ENCODE assay signal across 13 cellular contexts in the genomic region with DNA sequence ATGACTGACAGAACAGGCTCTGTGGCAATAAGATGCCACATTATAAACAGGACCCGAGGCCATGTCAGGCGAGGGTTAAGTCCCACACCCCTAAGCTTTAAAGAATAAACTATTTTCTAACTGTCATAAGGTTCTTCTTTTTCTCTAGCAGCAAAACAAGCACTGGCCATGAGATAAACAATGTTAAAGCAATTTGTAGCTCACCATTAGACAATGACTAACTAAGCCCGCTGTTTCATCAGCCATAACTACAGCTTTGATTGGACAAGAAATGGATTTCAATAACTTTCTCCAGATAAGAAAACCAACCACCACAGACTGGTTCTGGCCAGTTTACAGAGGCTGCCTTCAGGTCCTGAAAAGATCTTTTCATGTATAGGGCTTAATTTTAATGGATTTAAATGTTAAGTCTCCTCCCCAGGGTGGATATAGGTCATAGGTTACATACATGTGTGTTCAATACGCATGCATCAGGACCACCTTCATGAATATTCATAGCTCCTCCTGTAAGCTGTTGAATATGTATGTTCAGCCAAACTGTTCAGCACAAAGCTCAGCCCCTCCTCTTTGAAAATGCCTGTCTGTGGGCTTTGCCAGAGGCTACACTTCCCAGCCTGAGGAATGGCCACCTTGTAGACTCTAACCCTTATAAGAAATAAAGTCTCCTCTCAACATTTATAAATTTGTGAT.
"Had no signal": no experiment of that assay in that cellular context is flagged by ENCODE, and none has a peak within 500 bp of the region (broad histone marks: within the 10 kb centered on the region; RNA-seq: fewer than 3 reads in every experiment).

No MANE protein-coding gene starts in this region.

- H3K4me1 ChIP-seq: gastroesophageal sphincter, heart right ventricle had no signal

- H3K27ac Mint-ChIP-seq: effector memory CD8-positive, alpha-beta T cell; naive thymus-derived CD8-positive, alpha-beta T cell had no signal

- H3K4me1 Mint-ChIP-seq: naive thymus-derived CD8-positive, alpha-beta T cell had no signal

- H3K4me3 ChIP-seq: gastroesophageal sphincter, heart right ventricle had no signal

- DNase-seq: activated CD4-positive, alpha-beta T cell treated with anti-CD3 and anti-CD28 coated beads, Interleukin-2, amount 50 U/mL, for 1 hour; activated naive CD4-positive, alpha-beta T cell treated with Interleukin-2 at 50 U/mL for 16 hours; anterior cingulate cortex; dermis blood vessel endothelial cell; effector memory CD8-positive, alpha-beta T cell; heart right ventricle; naive thymus-derived CD8-positive, alpha-beta T cell; posterior cingulate gyrus; stimulated activated CD4-positive, alpha-beta T cell treated with anti-CD3 and anti-CD28 coated beads, Interleukin-4, amount 100 ng/mL, for 24 hours; stimulated activated naive CD8-positive, alpha-beta T cell treated with anti-CD3 and anti-CD28 coated beads, Interleukin-15, Interleukin-2, amounts not matched to agents 100 U/mL and 50 U/mL, for 24 hours; trophoblast cell had no signal

- H3K36me3 Mint-ChIP-seq: naive thymus-derived CD8-positive, alpha-beta T cell had no signal

- ATAC-seq: effector memory CD8-positive, alpha-beta T cell; gastroesophageal sphincter; heart right ventricle; naive thymus-derived CD8-positive, alpha-beta T cell; stimulated activated naive CD8-positive, alpha-beta T cell treated with anti-CD3 and anti-CD28 coated beads, Interleukin-15, Interleukin-2, amounts not matched to agents 100 U/mL and 50 U/mL, for 24 hours had no signal

- H3K4me3 Mint-ChIP-seq: effector memory CD8-positive, alpha-beta T cell; naive thymus-derived CD8-positive, alpha-beta T cell had no signal

- H3K27ac ChIP-seq: epithelial cell of prostate, gastroesophageal sphincter, heart right ventricle had no signal

- H3K36me3 ChIP-seq: gastroesophageal sphincter, heart right ventricle had no signal

- H3K9me3 ChIP-seq: gastroesophageal sphincter, heart right ventricle had no signal

- H3K27me3 ChIP-seq: gastroesophageal sphincter, heart right ventricle had no signal

- H3K9me3 Mint-ChIP-seq: effector memory CD8-positive, alpha-beta T cell; naive thymus-derived CD8-positive, alpha-beta T cell had no signal
